Comparison of ENCODE assay signal across 26 cellular contexts in genomic region chr11:57390535-57390934, GRCh38. TPM values are rescaled to one million over a fixed set of nuclear protein-coding genes. Genes with fewer than 3 reads are reported as not detected.
"Had no signal": no experiment of that assay in that cellular context is flagged by ENCODE, and none has a peak within 500 bp of the region (broad histone marks: within the 10 kb centered on the region; RNA-seq: fewer than 3 reads in every experiment).

Gene PRG2 (minus strand): TSS chr11:57390650. CDS start chr11:57389944, 706 bp downstream.

- H3K36me3 ChIP-seq: esophagus muscularis mucosa, left ventricle myocardium inferior, sigmoid colon, vagina had no signal

- H3K9me3 Mint-ChIP-seq: activated naive CD4-positive, alpha-beta T cell treated with anti-CD3 and anti-CD28 coated beads, Interleukin-2, amount 50 U/mL, for 24 hours; brain; natural killer cell treated with Interleukin-12 subunit alpha and Interleukin-12 subunit beta and Interleukin-15 and Interleukin-18, amount 100 ng/mL, for 72 hours; stimulated activated naive B cell treated with anti-CD40 and anti-IgM and Interleukin-4, amounts not matched to agents 10 μg/mL and 1 μg/mL and 100 μg/mL, for 72 hours; type B pancreatic cell; WTC11 had no signal

- H3K27me3 ChIP-seq: vagina had no signal

- H3K27ac ChIP-seq: esophagus muscularis mucosa, left ventricle myocardium inferior, sigmoid colon, vagina had no signal

- H3K4me1 ChIP-seq: esophagus muscularis mucosa, sigmoid colon, vagina had no signal

- H3K27ac Mint-ChIP-seq: activated CD4-positive, alpha-beta T cell treated with anti-CD3 and anti-CD28 coated beads for 36 hours; brain; natural killer cell treated with Interleukin-12 subunit alpha and Interleukin-12 subunit beta and Interleukin-15 and Interleukin-18, amount 100 ng/mL, for 72 hours; stimulated activated naive B cell treated with anti-CD40 and anti-IgM and Interleukin-4, amounts not matched to agents 10 μg/mL and 1 μg/mL and 100 μg/mL, for 72 hours; type B pancreatic cell; WTC11 had no signal

- DNase-seq: activated CD4-positive, alpha-beta T cell treated with anti-CD3 and anti-CD28 coated beads for 36 hours; activated CD4-positive, alpha-beta T cell treated with anti-CD3 and anti-CD28 coated beads, Interleukin-2, amount 50 U/mL, for 48 hours; activated gamma-delta T cell treated with Interleukin-2 at 50 U/mL for 16 hours; aorta; central memory CD4-positive, alpha-beta T cell; dermis blood vessel endothelial cell; effector CD8-positive, alpha-beta T cell; glutamatergic neuron; hypothalamus; left ventricle myocardium inferior; retina; sigmoid colon; stimulated activated CD4-positive, alpha-beta T cell treated with anti-CD3 and anti-CD28 coated beads, Interleukin-15, amount 100 ng/mL, for 24 hours; stimulated activated naive B cell treated with anti-CD40 and anti-IgM and Interleukin-4, amounts not matched to agents 10 μg/mL and 1 μg/mL and 100 μg/mL, for 72 hours had no signal

- H3K27me3 Mint-ChIP-seq: activated CD4-positive, alpha-beta T cell treated with anti-CD3 and anti-CD28 coated beads for 36 hours; activated naive CD4-positive, alpha-beta T cell treated with anti-CD3 and anti-CD28 coated beads, Interleukin-2, amount 50 U/mL, for 24 hours had no signal

- H3K4me3 ChIP-seq: esophagus muscularis mucosa, left ventricle myocardium inferior, sigmoid colon, smooth muscle cell, vagina had no signal

- H3K9me3 ChIP-seq: esophagus muscularis mucosa, left ventricle myocardium inferior, sigmoid colon, vagina had no signal

- H3K36me3 Mint-ChIP-seq: activated naive CD4-positive, alpha-beta T cell treated with anti-CD3 and anti-CD28 coated beads, Interleukin-2, amount 50 U/mL, for 24 hours; brain; natural killer cell treated with Interleukin-12 subunit alpha and Interleukin-12 subunit beta and Interleukin-15 and Interleukin-18, amount 100 ng/mL, for 72 hours; type B pancreatic cell; WTC11 had no signal

- H3K4me3 Mint-ChIP-seq: activated CD4-positive, alpha-beta T cell treated with anti-CD3 and anti-CD28 coated beads for 36 hours; activated naive CD4-positive, alpha-beta T cell treated with anti-CD3 and anti-CD28 coated beads, Interleukin-2, amount 50 U/mL, for 24 hours; brain; natural killer cell treated with Interleukin-12 subunit alpha and Interleukin-12 subunit beta and Interleukin-15 and Interleukin-18, amount 100 ng/mL, for 72 hours; stimulated activated naive B cell treated with anti-CD40 and anti-IgM and Interleukin-4, amounts not matched to agents 10 μg/mL and 1 μg/mL and 100 μg/mL, for 72 hours; type B pancreatic cell; WTC11 had no signal

- H3K4me1 Mint-ChIP-seq: activated CD4-positive, alpha-beta T cell treated with anti-CD3 and anti-CD28 coated beads for 36 hours; activated naive CD4-positive, alpha-beta T cell treated with anti-CD3 and anti-CD28 coated beads, Interleukin-2, amount 50 U/mL, for 24 hours; stimulated activated naive B cell treated with anti-CD40 and anti-IgM and Interleukin-4, amounts not matched to agents 10 μg/mL and 1 μg/mL and 100 μg/mL, for 72 hours; WTC11 had no signal

RNA-seq across cellular contexts. Expression of gene PRG2, which starts in this region (rescaled TPM):
- total RNA-seq: dermis blood vessel endothelial cell, frontal cortex, left ventricle myocardium inferior, osteocyte, progenitor cell of endocrine pancreas, sigmoid colon, smooth muscle cell, temporal lobe, vagina had no signal
- polyA plus RNA-seq: sigmoid colon, smooth muscle cell had no signal
